In genomic region chr4:108395786-108396185, GRCh38 we compare ENCODE assay signal across 28 cellular contexts.
"Had no signal": no experiment of that assay in that cellular context is flagged by ENCODE, and none has a peak within 500 bp of the region (broad histone marks: within the 10 kb centered on the region; RNA-seq: fewer than 3 reads in every experiment).

No MANE protein-coding gene starts in this region.

- H3K4me3 Mint-ChIP-seq: stimulated activated effector memory CD8-positive, alpha-beta T cell treated with anti-CD3 and anti-CD28 coated beads, Interleukin-12 subunit alpha, Interleukin-12 subunit beta, amount 100 ng/mL, for 72 hours; stimulated activated memory B cell treated with anti-CD40 and anti-IgM and Interleukin-4, amounts not matched to agents 10 μg/mL and 1 μg/mL and 100 μg/mL, for 72 hours; stimulated activated naive B cell treated with anti-CD40 and anti-IgM and Interleukin-4, amounts not matched to agents 10 μg/mL and 1 μg/mL and 100 μg/mL, for 72 hours; stimulated activated naive CD8-positive, alpha-beta T cell treated with anti-CD3 and anti-CD28 coated beads, Interleukin-15, amount 100 ng/mL, for 72 hours; stimulated activated naive CD8-positive, alpha-beta T cell treated with anti-CD3 and anti-CD28 coated beads, Interleukin-15, Interleukin-2, amounts not matched to agents 100 ng/mL and 50 ng/mL, for 24 hours; type B pancreatic cell had no signal

- DNase-seq: stimulated activated CD4-positive, alpha-beta T cell treated with anti-CD3 and anti-CD28 coated beads, Interleukin-2, amount 100 ng/mL, for 48 hours; stimulated activated CD4-positive, alpha-beta T cell treated with anti-CD3 and anti-CD28 coated beads, Interleukin-4, amount 100 ng/mL, for 1 hour; stimulated activated CD4-positive, alpha-beta T cell treated with anti-CD3 and anti-CD28 coated beads, Interleukin-4, amount 100 ng/mL, for 24 hours; stimulated activated CD4-positive, alpha-beta T cell treated with anti-CD3 and anti-CD28 coated beads, Interleukin-4, amount 100 ng/mL, for 4 hours; stimulated activated CD8-positive, alpha-beta memory T cell treated with anti-CD3 and anti-CD28 coated beads, Interleukin-4, amount 100 ng/mL, for 48 hours; stimulated activated naive B cell treated with anti-CD40 and anti-IgM and Interleukin-4, amounts not matched to agents 10 μg/mL and 1 μg/mL and 100 μg/mL, for 72 hours; stimulated activated naive CD4-positive, alpha-beta T cell; stimulated activated naive CD4-positive, alpha-beta T cell treated with Interleukin-2 at 50 U/mL for 16 hours; stimulated activated naive CD8-positive, alpha-beta T cell treated with anti-CD3 and anti-CD28 coated beads, Interleukin-15, amount 100 ng/mL, for 72 hours; stimulated activated naive CD8-positive, alpha-beta T cell treated with anti-CD3 and anti-CD28 coated beads, Interleukin-15, Interleukin-2, amounts not matched to agents 100 U/mL and 50 U/mL, for 24 hours; stomach; substantia nigra; testis; thyroid gland; tibial artery; transverse colon; trophoblast cell; upper lobe of left lung; upper lobe of right lung; uterus had no signal

- H3K36me3 Mint-ChIP-seq: stimulated activated effector memory CD8-positive, alpha-beta T cell treated with anti-CD3 and anti-CD28 coated beads, Interleukin-12 subunit alpha, Interleukin-12 subunit beta, amount 100 ng/mL, for 72 hours; stimulated activated memory B cell treated with anti-CD40 and anti-IgM and Interleukin-4, amounts not matched to agents 10 μg/mL and 1 μg/mL and 100 μg/mL, for 72 hours; stimulated activated naive B cell treated with anti-CD40 and anti-IgM and Interleukin-4, amounts not matched to agents 10 μg/mL and 1 μg/mL and 100 μg/mL, for 72 hours; type B pancreatic cell had no signal

- H3K4me1 ChIP-seq: stomach, suprapubic skin, testis, tibial artery, transverse colon, upper lobe of left lung, upper lobe of right lung, uterus, vagina had no signal

- H3K27ac ChIP-seq: stomach, suprapubic skin, testis, thoracic aorta, thyroid gland, tibial artery, tibial nerve, transverse colon, upper lobe of left lung, upper lobe of right lung, uterus, vagina had no signal

- H3K27me3 ChIP-seq: stomach, suprapubic skin, testis, thyroid gland, tibial nerve, transverse colon, upper lobe of left lung, upper lobe of right lung, uterus, vagina had no signal

- H3K36me3 ChIP-seq: stomach, suprapubic skin, thoracic aorta, thyroid gland, tibial artery, tibial nerve, transverse colon, upper lobe of left lung, upper lobe of right lung, uterus, vagina had no signal

- H3K27ac Mint-ChIP-seq: stimulated activated effector memory CD8-positive, alpha-beta T cell treated with anti-CD3 and anti-CD28 coated beads, Interleukin-12 subunit alpha, Interleukin-12 subunit beta, amount 100 ng/mL, for 72 hours; stimulated activated memory B cell treated with anti-CD40 and anti-IgM and Interleukin-4, amounts not matched to agents 10 μg/mL and 1 μg/mL and 100 μg/mL, for 72 hours; stimulated activated naive B cell treated with anti-CD40 and anti-IgM and Interleukin-4, amounts not matched to agents 10 μg/mL and 1 μg/mL and 100 μg/mL, for 72 hours; stimulated activated naive CD8-positive, alpha-beta T cell treated with anti-CD3 and anti-CD28 coated beads, Interleukin-15, amount 100 ng/mL, for 72 hours; stimulated activated naive CD8-positive, alpha-beta T cell treated with anti-CD3 and anti-CD28 coated beads, Interleukin-15, Interleukin-2, amounts not matched to agents 100 ng/mL and 50 ng/mL, for 24 hours; type B pancreatic cell had no signal

- H3K4me1 Mint-ChIP-seq: stimulated activated effector memory CD8-positive, alpha-beta T cell treated with anti-CD3 and anti-CD28 coated beads, Interleukin-12 subunit alpha, Interleukin-12 subunit beta, amount 100 ng/mL, for 72 hours; stimulated activated memory B cell treated with anti-CD40 and anti-IgM and Interleukin-4, amounts not matched to agents 10 μg/mL and 1 μg/mL and 100 μg/mL, for 72 hours; stimulated activated naive B cell treated with anti-CD40 and anti-IgM and Interleukin-4, amounts not matched to agents 10 μg/mL and 1 μg/mL and 100 μg/mL, for 72 hours had no signal

- H3K9me3 ChIP-seq: stomach, suprapubic skin, testis, thoracic aorta, thyroid gland, tibial artery, tibial nerve, transverse colon, upper lobe of left lung, upper lobe of right lung, uterus, vagina had no signal

- H3K27me3 Mint-ChIP-seq: stimulated activated naive B cell treated with anti-CD40 and anti-IgM and Interleukin-4, amounts not matched to agents 10 μg/mL and 1 μg/mL and 100 μg/mL, for 72 hours; stimulated activated naive CD8-positive, alpha-beta T cell treated with anti-CD3 and anti-CD28 coated beads, Interleukin-15, amount 100 ng/mL, for 72 hours; stimulated activated naive CD8-positive, alpha-beta T cell treated with anti-CD3 and anti-CD28 coated beads, Interleukin-15, Interleukin-2, amounts not matched to agents 100 ng/mL and 50 ng/mL, for 24 hours; type B pancreatic cell had no signal

- H3K9me3 Mint-ChIP-seq: stimulated activated effector memory CD8-positive, alpha-beta T cell treated with anti-CD3 and anti-CD28 coated beads, Interleukin-12 subunit alpha, Interleukin-12 subunit beta, amount 100 ng/mL, for 72 hours; stimulated activated memory B cell treated with anti-CD40 and anti-IgM and Interleukin-4, amounts not matched to agents 10 μg/mL and 1 μg/mL and 100 μg/mL, for 72 hours; stimulated activated naive B cell treated with anti-CD40 and anti-IgM and Interleukin-4, amounts not matched to agents 10 μg/mL and 1 μg/mL and 100 μg/mL, for 72 hours; stimulated activated naive CD8-positive, alpha-beta T cell treated with anti-CD3 and anti-CD28 coated beads, Interleukin-15, amount 100 ng/mL, for 72 hours; stimulated activated naive CD8-positive, alpha-beta T cell treated with anti-CD3 and anti-CD28 coated beads, Interleukin-15, Interleukin-2, amounts not matched to agents 100 ng/mL and 50 ng/mL, for 24 hours; type B pancreatic cell had no signal

- H3K4me3 ChIP-seq: stomach, suprapubic skin, testis, thoracic aorta, thyroid gland, tibial artery, tibial nerve, transverse colon, upper lobe of left lung, upper lobe of right lung, uterus, vagina had no signal

- ATAC-seq: stimulated activated effector memory CD8-positive, alpha-beta T cell treated with anti-CD3 and anti-CD28 coated beads, Interleukin-12 subunit alpha, Interleukin-12 subunit beta, amount 100 ng/mL, for 72 hours; stimulated activated memory B cell treated with anti-CD40 and anti-IgM and Interleukin-4, amounts not matched to agents 10 μg/mL and 1 μg/mL and 100 μg/mL, for 72 hours; stimulated activated naive B cell treated with anti-CD40 and anti-IgM and Interleukin-4, amounts not matched to agents 10 μg/mL and 1 μg/mL and 100 μg/mL, for 72 hours; stimulated activated naive CD8-positive, alpha-beta T cell treated with anti-CD3 and anti-CD28 coated beads, Interleukin-15, amount 100 ng/mL, for 72 hours; stimulated activated naive CD8-positive, alpha-beta T cell treated with anti-CD3 and anti-CD28 coated beads, Interleukin-15, Interleukin-2, amounts not matched to agents 100 U/mL and 50 U/mL, for 24 hours; upper lobe of right lung had no signal
